ENCODE assay signal across 9 cellular contexts in genomic region chr7:24227603-24228359, GRCh38. TPM values are rescaled to one million over a fixed set of nuclear protein-coding genes. Genes with fewer than 3 reads are reported as not detected.
DNase-seq lines count a peak whose midpoint lies in the region; ATAC-seq, FAIRE-seq and TF ChIP-seq lines count a peak whose summit lies in the region.
"Had no signal": no experiment of that assay in that cellular context is flagged by ENCODE, and none has a peak within 500 bp of the region (broad histone marks: within the 10 kb centered on the region; RNA-seq: fewer than 3 reads in every experiment).

No MANE protein-coding gene starts in this region.

- no peaks in the 10 kb centered on the region for H3K9me2 ChIP-seq in PC-3 (replicated peaks; ENCODE audit: low read length)

- H3K27me3 ChIP-seq in PC-3 (ENCODE audit: low read length): peaks cover 11% of the 10 kb centered on the region
- H3K27me3 ChIP-seq in body of pancreas: no peaks in the 10 kb centered on the region

- peak; percentile 83 for FAIRE-seq in GM12892 (lab: Jason Lieb, UNC)

- no peak overlapping the region for H3K4me2 ChIP-seq in PC-3 (ENCODE audit: low read length)

- no peak overlapping the region for H3K27ac Mint-ChIP-seq in activated naive CD8-positive, alpha-beta T cell treated with anti-CD3 and anti-CD28 coated beads, Interleukin-2, amount 10 ng/mL, durations not matched to agents 7 days and 5 days

- ATAC-seq in GM21528 (IDR thresholded peaks at IDR 0.05; ENCODE audit: low FRiP score, unreplicated experiment): peak; percentile 88
- ATAC-seq in activated naive CD8-positive, alpha-beta T cell treated with anti-CD3 and anti-CD28 coated beads, Interleukin-2, amount 10 ng/mL, durations not matched to agents 7 days and 5 days (ENCODE audit: low read depth): peak; percentile 79
- no peak for ATAC-seq in PC-3
- ATAC-seq in body of pancreas: no peak

- peaks cover 17% of the 10 kb centered on the region for H3K4me1 Mint-ChIP-seq in activated naive CD8-positive, alpha-beta T cell treated with anti-CD3 and anti-CD28 coated beads, Interleukin-2, amount 10 ng/mL, durations not matched to agents 7 days and 5 days

- H2AFZ ChIP-seq in PC-3 (ENCODE audit: low read length): no peak overlapping the region

- intact Hi-C loops in PC-3 (cut with micrococcal nuclease) (no loop called here), body of pancreas (cut with DNase I) (no loop called here)

- peaks cover 29% of the 10 kb centered on the region for H3K27me3 Mint-ChIP-seq in activated naive CD8-positive, alpha-beta T cell treated with anti-CD3 and anti-CD28 coated beads, Interleukin-2, amount 10 ng/mL, durations not matched to agents 7 days and 5 days

- 76 to 77% methylated on average over 7 to 8 of the region's 8 CpGs for WGBS in body of pancreas, 2 donors

- H3K9ac ChIP-seq in PC-3 (ENCODE audit: low read length): no peak overlapping the region

- H3K36me3 ChIP-seq in PC-3 (ENCODE audit: low read depth, low read length) (no peaks in the 10 kb centered on the region), body of pancreas (replicated peaks in 1 of 2; ENCODE audit: insufficient read depth in 1 of 2, low read depth in 2 of 2) (no peaks in the 10 kb centered on the region)

- no peak overlapping the region for H3K4me3 Mint-ChIP-seq in activated naive CD8-positive, alpha-beta T cell treated with anti-CD3 and anti-CD28 coated beads, Interleukin-2, amount 10 ng/mL, durations not matched to agents 7 days and 5 days

- POLR2A ChIA-PET in activated naive CD8-positive, alpha-beta T cell treated with anti-CD3 and anti-CD28 coated beads, Interleukin-2, amount 10 ng/mL, durations not matched to agents 7 days and 5 days (lab: Charles Lee): interaction anchor here (0.5 to 1.3 kb wide), 2 partner anchors 27 to 421 kb away, joined by 3 read pairs; no protein-coding TSS in a partner anchor
- POLR2A ChIA-PET in PC-3 (lab: Charles Lee; ENCODE audit: unreplicated experiment): no interaction called here

- H3K9me3 ChIP-seq in PC-3 (ENCODE audit: low read length): no peaks in the 10 kb centered on the region
- H3K9me3 ChIP-seq in body of pancreas: no peaks in the 10 kb centered on the region

- H3K9me3 Mint-ChIP-seq in activated naive CD8-positive, alpha-beta T cell treated with anti-CD3 and anti-CD28 coated beads, Interleukin-2, amount 10 ng/mL, durations not matched to agents 7 days and 5 days: peaks cover 5% of the 10 kb centered on the region

- TF ChIP-seq POLR2A in GM12892 (IDR thresholded peaks at IDR 0.05; ENCODE audit: low read depth, low read length): no peak
- no peak for TF ChIP-seq POLR2A in body of pancreas (IDR thresholded peaks at IDR 0.05)

- H3K4me1 ChIP-seq in PC-3 (ENCODE audit: insufficient read depth, low read length) (no peaks in the 10 kb centered on the region), body of pancreas (peaks cover 6% of the 10 kb centered on the region)

- no TSS peak for BruUV-seq in PC-3 (replicated peaks; lab: Mats Ljungman, UMichigan)

- DNase-seq in GM12892 (ENCODE audit: insufficient read length) (peak; percentile 13), PC-3 (no peak), AG08396 (ENCODE audit: low spot score) (no peak), body of pancreas (no peak)
- peak; percentile 81 for DNase-seq in Jurkat, Clone E6-1 (ENCODE audit: low read depth, low spot score)
- DNase-seq in activated naive CD8-positive, alpha-beta T cell treated with anti-CD3 and anti-CD28 coated beads, Interleukin-2, amount 10 ng/mL, durations not matched to agents 7 days and 5 days: no peak
- DNase-seq in effector CD8-positive, alpha-beta T cell (lab: John Stamatoyannopoulos, UW): no peak

- CTCF ChIA-PET in PC-3 (lab: Charles Lee): no interaction called here

- H3F3A ChIP-seq in PC-3 (ENCODE audit: low read length, unreplicated experiment): no peaks in the 10 kb centered on the region

- TF ChIP-seq CTCF in PC-3 (conservative IDR thresholded peaks at IDR 0.05; ENCODE audit: low read depth, low read length) (no peak), body of pancreas (IDR thresholded peaks at IDR 0.05) (no peak)

- H3K27ac ChIP-seq in PC-3 (ENCODE audit: low read length) (no peak overlapping the region), body of pancreas (no peak overlapping the region)

- H4K20me1 ChIP-seq in PC-3 (ENCODE audit: low read length): no peaks in the 10 kb centered on the region

- H3K79me2 ChIP-seq in PC-3 (ENCODE audit: low read length): no peaks in the 10 kb centered on the region

- H3K4me3 ChIP-seq in Jurkat, Clone E6-1 (ENCODE audit: low read length): no peak overlapping the region
- H3K4me3 ChIP-seq in PC-3 (ENCODE audit: low read length) (no peak overlapping the region), body of pancreas (no peak overlapping the region)

- peaks cover 1% of the 10 kb centered on the region for H3K36me3 Mint-ChIP-seq in activated naive CD8-positive, alpha-beta T cell treated with anti-CD3 and anti-CD28 coated beads, Interleukin-2, amount 10 ng/mL, durations not matched to agents 7 days and 5 days
- H3K36me3 Mint-ChIP-seq: immature natural killer cell had no signal

RNA-seq across cellular contexts. Expression of gene NPY, which starts 56.2 kb away (rescaled TPM):
- polyA plus RNA-seq in GM12892 (2012; ENCODE audit: missing spikeins): not detected
- polyA plus RNA-seq in Jurkat, Clone E6-1 (2012; ENCODE audit: insufficient read depth, insufficient read length): not detected
- total RNA-seq in activated naive CD8-positive, alpha-beta T cell treated with anti-CD3 and anti-CD28 coated beads, Interleukin-2, amount 10 ng/mL, durations not matched to agents 7 days and 5 days: not detected
- total RNA-seq in PC-3 (2014; rRNA removed): not detected in 2 replicates
- 1 to 10 TPM; 6.3 to 8.6 TPM for total RNA-seq in body of pancreas
- polyA plus RNA-seq: immature natural killer cell had no signal

Comparison
In these comparisons a context has a peak if more than half of its experiments do, and no peak if none do; other contexts are left out.
1. DNase-seq: peak in GM12892 (single experiment) and Jurkat, Clone E6-1 (single experiment); none in activated naive CD8-positive, alpha-beta T cell treated with anti-CD3 and anti-CD28 coated beads, Interleukin-2, amount 10 ng/mL, durations not matched to agents 7 days and 5 days (single experiment), PC-3 (single experiment), effector CD8-positive, alpha-beta T cell (single experiment), AG08396 (single experiment) and body of pancreas (0 of 4).
2. ATAC-seq: peak in GM21528 (single experiment) and activated naive CD8-positive, alpha-beta T cell treated with anti-CD3 and anti-CD28 coated beads, Interleukin-2, amount 10 ng/mL, durations not matched to agents 7 days and 5 days (single experiment); none in PC-3 (single experiment) and body of pancreas (single experiment).